In the genomic region with DNA sequence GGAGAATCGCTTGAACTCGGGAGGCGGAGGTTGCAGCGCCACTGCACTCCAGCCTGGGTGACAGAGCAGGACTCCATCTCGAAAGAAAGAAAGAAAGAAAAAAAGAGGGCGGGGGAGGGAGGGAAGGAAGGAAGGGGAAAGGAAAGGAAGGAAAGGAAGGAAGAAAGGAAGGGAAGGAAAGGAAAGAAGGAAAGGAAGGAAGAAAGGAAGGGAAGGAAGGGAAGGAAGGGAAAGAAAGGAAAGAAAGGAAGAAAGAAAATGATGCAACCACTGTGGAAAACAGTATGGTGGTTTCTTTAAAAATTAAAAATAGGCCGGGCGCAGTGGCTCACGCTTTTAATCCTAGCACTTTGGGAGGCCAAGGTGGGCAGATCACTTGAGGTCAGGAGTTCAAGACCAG, we compare ENCODE assay signal across 1 cellular context.
A peak's percentile ranks its signal among the peaks of the same experiment; 100 is the strongest.
TF ChIP-seq lines count a peak whose summit lies in the region.

No MANE protein-coding gene starts in this region.

TF ChIP-seq in HepG2, 621 proteins besides CTCF, POLR2A, EP300 and RAD21:
- TF ChIP-seq TEAD3 (CRISPR knock-in tag; optimal IDR thresholded peaks at IDR 0.05; ENCODE audit: borderline replicate concordance) = no peak
- TF ChIP-seq ATF7 (IDR thresholded peaks at IDR 0.05) = peak; percentile 26; the same call in 1 of the 2 replicates
- no peak for TF ChIP-seq ATF7 (CRISPR knock-in tag; IDR thresholded peaks at IDR 0.05)
TF ChIP-seq in HepG2: peak in this region for 1.
